ENCODE assay signal across 8 cellular contexts in genomic region chr17:41863074-41863843, GRCh38. TPM values are rescaled to one million over a fixed set of nuclear protein-coding genes. Genes with fewer than 3 reads are reported as not detected.
DNase-seq lines count a peak whose midpoint lies in the region; ATAC-seq lines count a peak whose summit lies in the region.

No MANE protein-coding gene starts in this region.

- H3K4me3 Mint-ChIP-seq in activated CD8-positive, alpha-beta T cell treated with anti-CD3 and anti-CD28 coated beads, Interleukin-2, amount 10 ng/mL, durations not matched to agents 7 days and 5 days: no peak overlapping the region
- H3K4me3 Mint-ChIP-seq in immature natural killer cell: no peak overlapping the region

- no peak for DNase-seq in activated CD4-positive, CD25-positive, alpha-beta regulatory T cell treated with anti-CD3 and anti-CD28 coated beads, Interleukin-2, amount 50 U/mL, for 72 hours
- peak; percentile 44 for DNase-seq in activated CD8-positive, alpha-beta T cell treated with anti-CD3 and anti-CD28 coated beads, Interleukin-2, amount 10 ng/mL, durations not matched to agents 7 days and 5 days
- DNase-seq in immature natural killer cell (peak; percentile 20 to 37 (median 36)), superior temporal gyrus (ENCODE audit: extremely low spot score) (peak; percentile 31), midbrain (lab: John Stamatoyannopoulos, UW) (no peak)

- peaks cover 18% of the 10 kb centered on the region for H3K4me1 Mint-ChIP-seq in activated CD8-positive, alpha-beta T cell treated with anti-CD3 and anti-CD28 coated beads, Interleukin-2, amount 10 ng/mL, durations not matched to agents 7 days and 5 days (ENCODE audit: low read depth)
- H3K4me1 Mint-ChIP-seq in immature natural killer cell: peaks cover 24 to 37% of the 10 kb centered on the region in 2 donors

- H3K27me3 Mint-ChIP-seq in activated CD8-positive, alpha-beta T cell treated with anti-CD3 and anti-CD28 coated beads, Interleukin-2, amount 10 ng/mL, durations not matched to agents 7 days and 5 days (ENCODE audit: low read depth): no peaks in the 10 kb centered on the region
- H3K27me3 Mint-ChIP-seq in immature natural killer cell (ENCODE audit: low read depth in 3 of 3): peaks cover 0 to 6% (median 2%) of the 10 kb centered on the region in 3 donors

- POLR2A ChIA-PET in activated CD8-positive, alpha-beta T cell treated with anti-CD3 and anti-CD28 coated beads, Interleukin-2, amount 10 ng/mL, durations not matched to agents 7 days and 5 days (lab: Charles Lee): interaction anchor here (0.9 to 1.2 kb wide), 2 partner anchors 19 to 67 kb away, joined by 3 to 5 read pairs; partner anchors contain the start of gene ODAD4

- no peak overlapping the region for H3K27ac Mint-ChIP-seq in activated CD8-positive, alpha-beta T cell treated with anti-CD3 and anti-CD28 coated beads, Interleukin-2, amount 10 ng/mL, durations not matched to agents 7 days and 5 days
- no peak overlapping the region for H3K27ac Mint-ChIP-seq in immature natural killer cell

- CTCF ChIA-PET in activated CD8-positive, alpha-beta T cell treated with anti-CD3 and anti-CD28 coated beads, Interleukin-2, amount 10 ng/mL, durations not matched to agents 7 days and 5 days (lab: Charles Lee): interaction anchor here (0.9 to 3.4 kb wide), 3 partner anchors 10 to 52 kb away, joined by 3 to 14 read pairs (median 7); partner anchors contain the start of gene P3H4

- ATAC-seq in activated CD4-positive, CD25-positive, alpha-beta regulatory T cell treated with anti-CD3 and anti-CD28 coated beads, Interleukin-2, amount 50 U/mL, for 24 hours: peak; percentile 15 to 17
- ATAC-seq in activated CD8-positive, alpha-beta T cell treated with anti-CD3 and anti-CD28 coated beads, Interleukin-2, amount 10 ng/mL, durations not matched to agents 7 days and 5 days: no peak
- ATAC-seq in HG03442 (IDR thresholded peaks at IDR 0.05; ENCODE audit: unreplicated experiment) (no peak), HG03196 (IDR thresholded peaks at IDR 0.05; ENCODE audit: unreplicated experiment) (no peak)

- H3K9me3 Mint-ChIP-seq in activated CD8-positive, alpha-beta T cell treated with anti-CD3 and anti-CD28 coated beads, Interleukin-2, amount 10 ng/mL, durations not matched to agents 7 days and 5 days (ENCODE audit: insufficient read depth): no peaks in the 10 kb centered on the region
- no peaks in the 10 kb centered on the region for H3K9me3 Mint-ChIP-seq in immature natural killer cell

- H3K36me3 Mint-ChIP-seq in activated CD8-positive, alpha-beta T cell treated with anti-CD3 and anti-CD28 coated beads, Interleukin-2, amount 10 ng/mL, durations not matched to agents 7 days and 5 days (ENCODE audit: low read depth): peaks cover 11% of the 10 kb centered on the region
- H3K36me3 Mint-ChIP-seq in immature natural killer cell: peaks cover 0 to 7% (median 3%) of the 10 kb centered on the region in 3 donors

RNA-seq across cellular contexts. Expression of gene KLHL11, which starts 2.0 kb away (rescaled TPM):
- total RNA-seq in activated CD8-positive, alpha-beta T cell treated with anti-CD3 and anti-CD28 coated beads, Interleukin-2, amount 10 ng/mL, durations not matched to agents 7 days and 5 days: 10 to 100 TPM; 12.3 to 13.2 TPM
- polyA plus RNA-seq in immature natural killer cell: 1 to 10 TPM; 5.9 to 6.4 (median 5.9) TPM

RNA-seq across cellular contexts. Expression of gene KLHL10, which starts 25.6 kb away (rescaled TPM):
- not detected for total RNA-seq in activated CD8-positive, alpha-beta T cell treated with anti-CD3 and anti-CD28 coated beads, Interleukin-2, amount 10 ng/mL, durations not matched to agents 7 days and 5 days
- under 1 TPM in 1 of 3 donors, not detected in 2; 0.15 TPM for polyA plus RNA-seq in immature natural killer cell

RNA-seq across cellular contexts. Expression of gene NT5C3B, which starts 27.2 kb away (rescaled TPM):
- total RNA-seq in activated CD8-positive, alpha-beta T cell treated with anti-CD3 and anti-CD28 coated beads, Interleukin-2, amount 10 ng/mL, durations not matched to agents 7 days and 5 days: 10 to 100 TPM; 15.7 to 17.8 TPM
- polyA plus RNA-seq in immature natural killer cell: 10 to 100 TPM in 2 of 3 donors, 1 to 10 TPM in 1; 6.4 to 24.6 (median 13.7) TPM

RNA-seq across cellular contexts. Expression of gene FKBP10, which starts 50.5 kb away (rescaled TPM):
- total RNA-seq in activated CD8-positive, alpha-beta T cell treated with anti-CD3 and anti-CD28 coated beads, Interleukin-2, amount 10 ng/mL, durations not matched to agents 7 days and 5 days: not detected
- under 1 TPM in 2 of 3 donors, not detected in 1; 0.43 to 0.71 TPM for polyA plus RNA-seq in immature natural killer cell

RNA-seq across cellular contexts. Expression of gene P3H4, which starts 51.5 kb away (rescaled TPM):
- total RNA-seq in activated CD8-positive, alpha-beta T cell treated with anti-CD3 and anti-CD28 coated beads, Interleukin-2, amount 10 ng/mL, durations not matched to agents 7 days and 5 days: 1 to 10 TPM; 2.7 to 3.5 TPM
- 10 to 100 TPM in 1 of 3 donors, 1 to 10 TPM in 2; 6.7 to 11.2 (median 9.8) TPM for polyA plus RNA-seq in immature natural killer cell

Comparison
In these comparisons a context has a peak if more than half of its experiments do, and no peak if none do; other contexts are left out.
1. ATAC-seq: peak in activated CD4-positive, CD25-positive, alpha-beta regulatory T cell treated with anti-CD3 and anti-CD28 coated beads, Interleukin-2, amount 50 U/mL, for 24 hours (2 of 2); none in activated CD8-positive, alpha-beta T cell treated with anti-CD3 and anti-CD28 coated beads, Interleukin-2, amount 10 ng/mL, durations not matched to agents 7 days and 5 days (single experiment), HG03442 (single experiment) and HG03196 (single experiment).
2. DNase-seq: peak in activated CD8-positive, alpha-beta T cell treated with anti-CD3 and anti-CD28 coated beads, Interleukin-2, amount 10 ng/mL, durations not matched to agents 7 days and 5 days (single experiment), immature natural killer cell (3 of 3) and superior temporal gyrus (single experiment); none in activated CD4-positive, CD25-positive, alpha-beta regulatory T cell treated with anti-CD3 and anti-CD28 coated beads, Interleukin-2, amount 50 U/mL, for 72 hours (single experiment) and midbrain (single experiment).